In genomic region chr9:127904888-127905728, GRCh38 we compare ENCODE assay signal across 8 cellular contexts. TPM values are rescaled to one million over a fixed set of nuclear protein-coding genes. Genes with fewer than 3 reads are reported as not detected.
A peak's percentile ranks its signal among the peaks of the same experiment; 100 is the strongest.
DNase-seq lines count a peak whose midpoint lies in the region; ATAC-seq and TF ChIP-seq lines count a peak whose summit lies in the region.

No MANE protein-coding gene starts in this region.

- H3F3A ChIP-seq in MM.1S (ENCODE audit: insufficient read depth, low read length) = no peaks in the 10 kb centered on the region

- TF ChIP-seq CTCF in HL-60 (IDR thresholded peaks at IDR 0.05; ENCODE audit: insufficient read depth, low read length) (no peak), gastroesophageal sphincter (IDR thresholded peaks at IDR 0.05) (no peak), MM.1S (IDR thresholded peaks at IDR 0.05; ENCODE audit: low read length) (no peak)

- DNase-seq in HL-60 (ENCODE audit: low read depth in 1 of 2, low spot score in 1 of 2) = peak in 1 of 2 experiments; percentile 67
- peak; percentile 83 for DNase-seq in activated CD8-positive, alpha-beta memory T cell treated with anti-CD3 and anti-CD28 coated beads for 24 hours
- peak in 2 of 3 donors; percentile 38 to 51 for DNase-seq in stimulated activated CD4-positive, alpha-beta T cell treated with anti-CD3 and anti-CD28 coated beads, TNF-alpha, amount 100 ng/mL, for 1 hour (ENCODE audit: low read depth in 3 of 3, low spot score in 1 of 3)
- DNase-seq in AG08395 (ENCODE audit: low spot score) = no peak
- DNase-seq in H7 = no peak
- DNase-seq in NCI-H748 (lab: John Stamatoyannopoulos, UW; ENCODE audit: unreplicated experiment) = no peak
- DNase-seq in MM.1S = no peak

- TF ChIP-seq EP300 in gastroesophageal sphincter (IDR thresholded peaks at IDR 0.05) = no peak

- H2AFZ ChIP-seq in MM.1S (ENCODE audit: low read length) = no peak overlapping the region

- no peak overlapping the region for H3K9ac ChIP-seq in MM.1S (ENCODE audit: low read length)

- H3K36me3 ChIP-seq in gastroesophageal sphincter (peaks cover 0 to 21% of the 10 kb centered on the region in 2 donors), H7 (replicated peaks; ENCODE audit: control insufficient read depth, insufficient read depth, low read length) (no peaks in the 10 kb centered on the region), MM.1S (replicated peaks; ENCODE audit: insufficient read depth, low read length) (peaks cover 8% of the 10 kb centered on the region; the same call in 1 of the 2 replicates)

- no peak for ATAC-seq in gastroesophageal sphincter

- no peaks in the 10 kb centered on the region for H4K20me1 ChIP-seq in MM.1S (ENCODE audit: insufficient read depth, low read length)

- H3K27ac ChIP-seq in HL-60 (replicated peaks) (peak overlapping the region; percentile 77), gastroesophageal sphincter (peak overlapping the region in 3 of 4 donors; percentile 72 to 82 (median 76)), MM.1S (ENCODE audit: low read length) (no peak overlapping the region)

- H3K4me3 ChIP-seq in HL-60 (replicated peaks; ENCODE audit: insufficient read depth, low read length) (no peak overlapping the region), gastroesophageal sphincter (no peak overlapping the region), H7 (ENCODE audit: insufficient read depth, low read depth, low read length) (no peak overlapping the region), MM.1S (ENCODE audit: low read length) (no peak overlapping the region)

- H3K9me2 ChIP-seq in MM.1S (replicated peaks; ENCODE audit: insufficient read depth, low read length) = no peaks in the 10 kb centered on the region

- no peaks in the 10 kb centered on the region for H3K9me3 ChIP-seq in gastroesophageal sphincter
- H3K9me3 ChIP-seq in MM.1S (replicated peaks; ENCODE audit: insufficient read depth, low read length) = no peaks in the 10 kb centered on the region

- H3K27me3 ChIP-seq in HL-60 (ENCODE audit: insufficient read depth, poor library complexity, severe bottlenecking) (no peaks in the 10 kb centered on the region), gastroesophageal sphincter (no peaks in the 10 kb centered on the region), H7 (ENCODE audit: control insufficient read depth, insufficient read depth, low read length) (no peaks in the 10 kb centered on the region), MM.1S (replicated peaks; ENCODE audit: insufficient read depth, low read length) (no peaks in the 10 kb centered on the region)

- TF ChIP-seq POLR2A in gastroesophageal sphincter (IDR thresholded peaks at IDR 0.05) = no peak

- 40% methylated on average over 2 of the region's 7 CpGs; no CpG with 5 or more reads in 1 of the 2 donors for WGBS in gastroesophageal sphincter (ENCODE audit: low coverage in 1 of 2), 2 donors

- H3K79me2 ChIP-seq in MM.1S (ENCODE audit: low read length) = peaks cover 14% of the 10 kb centered on the region

- H3K4me2 ChIP-seq in MM.1S (ENCODE audit: low read depth, low read length) = no peak overlapping the region

- H3K4me1 ChIP-seq in gastroesophageal sphincter = peaks cover 0 to 58% (median 40%) of the 10 kb centered on the region in 3 donors
- H3K4me1 ChIP-seq in MM.1S (ENCODE audit: low read length) = no peaks in the 10 kb centered on the region

RNA-seq across cellular contexts. Expression of gene ST6GALNAC6, which starts 5.7 kb away (rescaled TPM):
- total RNA-seq in gastroesophageal sphincter = 100 to 1,000 TPM; 112 to 146 (median 132) TPM
- total RNA-seq in H7 (2014; rRNA removed; shearing (Covaris generic)) = 30.6 and 37.4 TPM in 2 replicates

RNA-seq across cellular contexts. Expression of gene ST6GALNAC4, which starts 11.7 kb away (rescaled TPM):
- total RNA-seq in gastroesophageal sphincter = 10 to 100 TPM; 25.2 to 49.7 (median 31.7) TPM
- total RNA-seq in H7 (2014; rRNA removed; shearing (Covaris generic)) = 18.5 and 24.6 TPM in 2 replicates

RNA-seq across cellular contexts. Expression of gene PIP5KL1, which starts 25.5 kb away (rescaled TPM):
- 1 to 10 TPM in 2 of 4 donors, under 1 TPM in 1, not detected in 1; 0.66 to 3.4 (median 3.1) TPM for total RNA-seq in gastroesophageal sphincter
- 0.94 and 3.4 TPM in 2 replicates for total RNA-seq in H7 (2014; rRNA removed; shearing (Covaris generic))

RNA-seq across cellular contexts. Expression of gene AK1, which starts 27.6 kb away (rescaled TPM):
- 10 to 100 TPM; 46.7 to 73.9 (median 49.7) TPM for total RNA-seq in gastroesophageal sphincter
- total RNA-seq in H7 (2014; rRNA removed; shearing (Covaris generic)) = 18.5 and 20.4 TPM in 2 replicates

RNA-seq across cellular contexts. Expression of gene DPM2, which starts 32.5 kb away (rescaled TPM):
- 10 to 100 TPM in 2 of 4 donors, 1 to 10 TPM in 2; 8.9 to 15.0 (median 11.2) TPM for total RNA-seq in gastroesophageal sphincter
- 38.3 and 45.6 TPM in 2 replicates for total RNA-seq in H7 (2014; rRNA removed; shearing (Covaris generic))

Comparison
In these comparisons a context has a peak if more than half of its experiments do, and no peak if none do; other contexts are left out.
1. DNase-seq: peak in activated CD8-positive, alpha-beta memory T cell treated with anti-CD3 and anti-CD28 coated beads for 24 hours (single experiment) and stimulated activated CD4-positive, alpha-beta T cell treated with anti-CD3 and anti-CD28 coated beads, TNF-alpha, amount 100 ng/mL, for 1 hour (2 of 3); none in AG08395 (single experiment), H7 (single experiment), NCI-H748 (single experiment) and MM.1S (single experiment).